Comparison of ENCODE assay signal across 1 cellular context in genomic region chr16:4691666-4692412, GRCh38.
A peak's percentile ranks its signal among the peaks of the same experiment; 100 is the strongest.
TF ChIP-seq lines count a peak whose summit lies in the region.

No MANE protein-coding gene starts in this region.

TF ChIP-seq in HepG2, 621 proteins besides CTCF, POLR2A, EP300 and RAD21:
- 0 out of 2 replicates have a peak, but pooled peaks have one; percentile 37 for TF ChIP-seq HNRNPL (IDR thresholded peaks at IDR 0.05; ENCODE audit: low read depth, low read length)
- TF ChIP-seq ZNF619 (CRISPR knock-in tag; IDR thresholded peaks at IDR 0.05), result no peak
- no peak for TF ChIP-seq ZNF543 (CRISPR knock-in tag; IDR thresholded peaks at IDR 0.05)
- TF ChIP-seq, protein P1, sequence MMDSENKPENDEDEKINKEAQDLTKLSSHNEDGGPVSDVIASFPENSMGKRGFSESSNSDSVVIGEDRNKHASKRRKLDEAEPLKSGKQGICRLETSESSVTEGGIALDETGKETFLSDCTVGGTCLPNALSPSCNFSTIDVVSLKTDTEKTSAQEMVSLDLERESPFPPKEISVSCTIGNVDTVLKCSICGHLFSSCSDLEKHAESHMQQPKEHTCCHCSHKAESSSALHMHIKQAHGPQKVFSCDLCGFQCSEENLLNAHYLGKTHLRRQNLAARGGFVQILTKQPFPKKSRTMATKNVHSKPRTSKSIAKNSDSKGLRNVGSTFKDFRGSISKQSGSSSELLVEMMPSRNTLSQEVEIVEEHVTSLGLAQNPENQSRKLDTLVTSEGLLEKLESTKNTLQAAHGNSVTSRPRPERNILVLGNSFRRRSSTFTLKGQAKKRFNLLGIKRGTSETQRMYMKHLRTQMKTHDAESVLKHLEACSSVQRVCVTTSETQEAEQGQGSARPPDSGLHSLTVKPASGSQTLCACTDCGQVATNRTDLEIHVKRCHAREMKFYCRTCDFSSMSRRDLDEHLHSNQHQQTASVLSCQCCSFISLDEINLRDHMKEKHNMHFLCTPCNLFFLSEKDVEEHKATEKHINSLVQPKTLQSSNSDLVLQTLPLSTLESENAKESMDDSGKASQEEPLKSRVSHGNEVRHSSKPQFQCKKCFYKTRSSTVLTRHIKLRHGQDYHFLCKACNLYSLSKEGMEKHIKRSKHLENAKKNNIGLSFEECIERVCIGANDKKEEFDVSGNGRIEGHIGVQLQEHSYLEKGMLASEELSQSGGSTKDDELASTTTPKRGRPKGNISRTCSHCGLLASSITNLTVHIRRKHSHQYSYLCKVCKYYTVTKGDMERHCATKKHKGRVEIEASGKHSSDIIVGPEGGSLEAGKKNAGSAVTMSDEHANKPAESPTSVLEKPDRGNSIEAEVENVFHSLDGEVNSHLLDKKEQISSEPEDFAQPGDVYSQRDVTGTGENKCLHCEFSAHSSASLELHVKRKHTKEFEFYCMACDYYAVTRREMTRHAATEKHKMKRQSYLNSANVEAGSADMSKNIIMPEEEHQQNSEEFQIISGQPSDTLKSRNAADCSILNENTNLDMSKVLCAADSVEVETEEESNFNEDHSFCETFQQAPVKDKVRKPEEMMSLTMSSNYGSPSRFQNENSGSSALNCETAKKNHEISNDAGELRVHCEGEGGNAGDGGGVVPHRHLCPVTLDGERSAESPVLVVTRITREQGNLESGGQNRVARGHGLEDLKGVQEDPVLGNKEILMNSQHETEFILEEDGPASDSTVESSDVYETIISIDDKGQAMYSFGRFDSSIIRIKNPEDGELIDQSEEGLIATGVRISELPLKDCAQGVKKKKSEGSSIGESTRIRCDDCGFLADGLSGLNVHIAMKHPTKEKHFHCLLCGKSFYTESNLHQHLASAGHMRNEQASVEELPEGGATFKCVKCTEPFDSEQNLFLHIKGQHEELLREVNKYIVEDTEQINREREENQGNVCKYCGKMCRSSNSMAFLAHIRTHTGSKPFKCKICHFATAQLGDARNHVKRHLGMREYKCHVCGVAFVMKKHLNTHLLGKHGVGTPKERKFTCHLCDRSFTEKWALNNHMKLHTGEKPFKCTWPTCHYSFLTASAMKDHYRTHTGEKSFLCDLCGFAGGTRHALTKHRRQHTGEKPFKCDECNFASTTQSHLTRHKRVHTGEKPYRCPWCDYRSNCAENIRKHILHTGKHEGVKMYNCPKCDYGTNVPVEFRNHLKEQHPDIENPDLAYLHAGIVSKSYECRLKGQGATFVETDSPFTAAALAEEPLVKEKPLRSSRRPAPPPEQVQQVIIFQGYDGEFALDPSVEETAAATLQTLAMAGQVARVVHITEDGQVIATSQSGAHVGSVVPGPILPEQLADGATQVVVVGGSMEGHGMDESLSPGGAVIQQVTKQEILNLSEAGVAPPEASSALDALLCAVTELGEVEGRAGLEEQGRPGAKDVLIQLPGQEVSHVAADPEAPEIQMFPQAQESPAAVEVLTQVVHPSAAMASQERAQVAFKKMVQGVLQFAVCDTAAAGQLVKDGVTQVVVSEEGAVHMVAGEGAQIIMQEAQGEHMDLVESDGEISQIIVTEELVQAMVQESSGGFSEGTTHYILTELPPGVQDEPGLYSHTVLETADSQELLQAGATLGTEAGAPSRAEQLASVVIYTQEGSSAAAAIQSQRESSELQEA (CRISPR knock-in tag; IDR thresholded peaks at IDR 0.05; ENCODE audit: not compliant biosample characterization), result no peak
- TF ChIP-seq LCORL (IDR thresholded peaks at IDR 0.05), result no peak
- 0 out of 2 replicates have a peak, but pooled peaks have one; percentile 32 for TF ChIP-seq LCORL (CRISPR knock-in tag; IDR thresholded peaks at IDR 0.05)
- no peak for TF ChIP-seq MEIS2 (CRISPR knock-in tag; IDR thresholded peaks at IDR 0.05)
- TF ChIP-seq SMAD1 (CRISPR knock-in tag; IDR thresholded peaks at IDR 0.05; ENCODE audit: borderline replicate concordance, low read depth), result no peak
- TF ChIP-seq ZNF446 (CRISPR knock-in tag; IDR thresholded peaks at IDR 0.05), result no peak
- TF ChIP-seq PITX1 (CRISPR knock-in tag; IDR thresholded peaks at IDR 0.05), result no peak
- no peak for TF ChIP-seq ZNF337 (CRISPR knock-in tag; IDR thresholded peaks at IDR 0.05; ENCODE audit: borderline replicate concordance, low read depth)
- no peak for TF ChIP-seq STAG1 (CRISPR knock-in tag; IDR thresholded peaks at IDR 0.05)
- TF ChIP-seq MLXIP (CRISPR knock-in tag; IDR thresholded peaks at IDR 0.05; ENCODE audit: borderline replicate concordance), result no peak
- no peak for TF ChIP-seq AGO1 (IDR thresholded peaks at IDR 0.05; ENCODE audit: low read depth, low read length, poor library complexity, severe bottlenecking)
- no peak for TF ChIP-seq ZNF235 (CRISPR knock-in tag; IDR thresholded peaks at IDR 0.05; ENCODE audit: borderline replicate concordance)
- no peak for TF ChIP-seq CEBPG (CRISPR knock-in tag; IDR thresholded peaks at IDR 0.05)
- TF ChIP-seq SPEN (CRISPR knock-in tag; IDR thresholded peaks at IDR 0.05; ENCODE audit: low read depth), result no peak
- TF ChIP-seq CCAR2 (optimal IDR thresholded peaks at IDR 0.05; ENCODE audit: low read depth, low read length), result no peak
- no peak for TF ChIP-seq GFI1 (CRISPR knock-in tag; IDR thresholded peaks at IDR 0.05; ENCODE audit: borderline replicate concordance)
- no peak for TF ChIP-seq TARDBP (CRISPR knock-in tag; IDR thresholded peaks at IDR 0.05)
- no peak for TF ChIP-seq RAD51 (IDR thresholded peaks at IDR 0.05; ENCODE audit: borderline replicate concordance)
- peak; percentile 52; the same call in 1 of the 2 replicates for TF ChIP-seq AKAP8 (CRISPR knock-in tag; IDR thresholded peaks at IDR 0.05)
- TF ChIP-seq, protein P2, sequence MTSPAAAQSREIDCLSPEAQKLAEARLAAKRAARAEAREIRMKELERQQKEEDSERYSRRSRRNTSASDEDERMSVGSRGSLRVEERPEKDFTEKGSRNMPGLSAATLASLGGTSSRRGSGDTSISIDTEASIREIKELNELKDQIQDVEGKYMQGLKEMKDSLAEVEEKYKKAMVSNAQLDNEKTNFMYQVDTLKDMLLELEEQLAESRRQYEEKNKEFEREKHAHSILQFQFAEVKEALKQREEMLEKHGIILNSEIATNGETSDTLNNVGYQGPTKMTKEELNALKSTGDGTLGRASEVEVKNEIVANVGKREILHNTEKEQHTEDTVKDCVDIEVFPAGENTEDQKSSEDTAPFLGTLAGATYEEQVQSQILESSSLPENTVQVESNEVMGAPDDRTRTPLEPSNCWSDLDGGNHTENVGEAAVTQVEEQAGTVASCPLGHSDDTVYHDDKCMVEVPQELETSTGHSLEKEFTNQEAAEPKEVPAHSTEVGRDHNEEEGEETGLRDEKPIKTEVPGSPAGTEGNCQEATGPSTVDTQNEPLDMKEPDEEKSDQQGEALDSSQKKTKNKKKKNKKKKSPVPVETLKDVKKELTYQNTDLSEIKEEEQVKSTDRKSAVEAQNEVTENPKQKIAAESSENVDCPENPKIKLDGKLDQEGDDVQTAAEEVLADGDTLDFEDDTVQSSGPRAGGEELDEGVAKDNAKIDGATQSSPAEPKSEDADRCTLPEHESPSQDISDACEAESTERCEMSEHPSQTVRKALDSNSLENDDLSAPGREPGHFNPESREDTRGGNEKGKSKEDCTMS (CRISPR knock-in tag; conservative IDR thresholded peaks at IDR 0.05), result no peak
- 0 out of 2 replicates have a peak, but pooled peaks have one; percentile 30 for TF ChIP-seq RBFOX2 (IDR thresholded peaks at IDR 0.05; ENCODE audit: low read depth, low read length)
- no peak for TF ChIP-seq NCOR1 (IDR thresholded peaks at IDR 0.05; ENCODE audit: borderline replicate concordance, low read length)
- no peak for TF ChIP-seq ZMYM4 (CRISPR knock-in tag; IDR thresholded peaks at IDR 0.05)
- TF ChIP-seq, protein P3, sequence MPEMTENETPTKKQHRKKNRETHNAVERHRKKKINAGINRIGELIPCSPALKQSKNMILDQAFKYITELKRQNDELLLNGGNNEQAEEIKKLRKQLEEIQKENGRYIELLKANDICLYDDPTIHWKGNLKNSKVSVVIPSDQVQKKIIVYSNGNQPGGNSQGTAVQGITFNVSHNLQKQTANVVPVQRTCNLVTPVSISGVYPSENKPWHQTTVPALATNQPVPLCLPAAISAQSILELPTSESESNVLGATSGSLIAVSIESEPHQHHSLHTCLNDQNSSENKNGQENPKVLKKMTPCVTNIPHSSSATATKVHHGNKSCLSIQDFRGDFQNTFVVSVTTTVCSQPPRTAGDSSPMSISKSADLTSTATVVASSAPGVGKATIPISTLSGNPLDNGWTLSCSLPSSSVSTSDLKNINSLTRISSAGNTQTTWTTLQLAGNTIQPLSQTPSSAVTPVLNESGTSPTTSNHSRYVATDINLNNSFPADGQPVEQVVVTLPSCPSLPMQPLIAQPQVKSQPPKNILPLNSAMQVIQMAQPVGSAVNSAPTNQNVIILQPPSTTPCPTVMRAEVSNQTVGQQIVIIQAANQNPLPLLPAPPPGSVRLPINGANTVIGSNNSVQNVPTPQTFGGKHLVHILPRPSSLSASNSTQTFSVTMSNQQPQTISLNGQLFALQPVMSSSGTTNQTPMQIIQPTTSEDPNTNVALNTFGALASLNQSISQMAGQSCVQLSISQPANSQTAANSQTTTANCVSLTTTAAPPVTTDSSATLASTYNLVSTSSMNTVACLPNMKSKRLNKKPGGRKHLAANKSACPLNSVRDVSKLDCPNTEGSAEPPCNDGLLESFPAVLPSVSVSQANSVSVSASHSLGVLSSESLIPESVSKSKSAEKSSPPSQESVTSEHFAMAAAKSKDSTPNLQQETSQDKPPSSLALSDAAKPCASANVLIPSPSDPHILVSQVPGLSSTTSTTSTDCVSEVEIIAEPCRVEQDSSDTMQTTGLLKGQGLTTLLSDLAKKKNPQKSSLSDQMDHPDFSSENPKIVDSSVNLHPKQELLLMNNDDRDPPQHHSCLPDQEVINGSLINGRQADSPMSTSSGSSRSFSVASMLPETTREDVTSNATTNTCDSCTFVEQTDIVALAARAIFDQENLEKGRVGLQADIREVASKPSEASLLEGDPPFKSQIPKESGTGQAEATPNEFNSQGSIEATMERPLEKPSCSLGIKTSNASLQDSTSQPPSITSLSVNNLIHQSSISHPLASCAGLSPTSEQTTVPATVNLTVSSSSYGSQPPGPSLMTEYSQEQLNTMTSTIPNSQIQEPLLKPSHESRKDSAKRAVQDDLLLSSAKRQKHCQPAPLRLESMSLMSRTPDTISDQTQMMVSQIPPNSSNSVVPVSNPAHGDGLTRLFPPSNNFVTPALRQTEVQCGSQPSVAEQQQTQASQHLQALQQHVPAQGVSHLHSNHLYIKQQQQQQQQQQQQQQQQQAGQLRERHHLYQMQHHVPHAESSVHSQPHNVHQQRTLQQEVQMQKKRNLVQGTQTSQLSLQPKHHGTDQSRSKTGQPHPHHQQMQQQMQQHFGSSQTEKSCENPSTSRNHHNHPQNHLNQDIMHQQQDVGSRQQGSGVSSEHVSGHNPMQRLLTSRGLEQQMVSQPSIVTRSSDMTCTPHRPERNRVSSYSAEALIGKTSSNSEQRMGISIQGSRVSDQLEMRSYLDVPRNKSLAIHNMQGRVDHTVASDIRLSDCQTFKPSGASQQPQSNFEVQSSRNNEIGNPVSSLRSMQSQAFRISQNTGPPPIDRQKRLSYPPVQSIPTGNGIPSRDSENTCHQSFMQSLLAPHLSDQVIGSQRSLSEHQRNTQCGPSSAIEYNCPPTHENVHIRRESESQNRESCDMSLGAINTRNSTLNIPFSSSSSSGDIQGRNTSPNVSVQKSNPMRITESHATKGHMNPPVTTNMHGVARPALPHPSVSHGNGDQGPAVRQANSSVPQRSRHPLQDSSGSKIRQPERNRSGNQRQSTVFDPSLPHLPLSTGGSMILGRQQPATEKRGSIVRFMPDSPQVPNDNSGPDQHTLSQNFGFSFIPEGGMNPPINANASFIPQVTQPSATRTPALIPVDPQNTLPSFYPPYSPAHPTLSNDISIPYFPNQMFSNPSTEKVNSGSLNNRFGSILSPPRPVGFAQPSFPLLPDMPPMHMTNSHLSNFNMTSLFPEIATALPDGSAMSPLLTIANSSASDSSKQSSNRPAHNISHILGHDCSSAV (CRISPR knock-in tag; IDR thresholded peaks at IDR 0.05; ENCODE audit: borderline replicate concordance), result no peak
- no peak for TF ChIP-seq SRSF4 (IDR thresholded peaks at IDR 0.05; ENCODE audit: low read depth, low read length, poor library complexity, severe bottlenecking)
- no peak for TF ChIP-seq RBAK (CRISPR knock-in tag; IDR thresholded peaks at IDR 0.05)
- no peak for TF ChIP-seq ZNF441 (CRISPR knock-in tag; IDR thresholded peaks at IDR 0.05; ENCODE audit: borderline replicate concordance)
- no peak for TF ChIP-seq ZNF30 (CRISPR knock-in tag; IDR thresholded peaks at IDR 0.05)
- TF ChIP-seq ESRRA (CRISPR knock-in tag; IDR thresholded peaks at IDR 0.05; ENCODE audit: low read depth), result no peak
- TF ChIP-seq AGO2 (optimal IDR thresholded peaks at IDR 0.05; ENCODE audit: low read depth, low read length), result peak; percentile 92
- TF ChIP-seq YY1 (IDR thresholded peaks at IDR 0.05; ENCODE audit: insufficient read depth, insufficient replicate concordance, low read depth, low read length), result no peak
- TF ChIP-seq NR0B2 (CRISPR knock-in tag; IDR thresholded peaks at IDR 0.05), result no peak
